9 cellular contexts compared by ENCODE assay signal in the genomic region with DNA sequence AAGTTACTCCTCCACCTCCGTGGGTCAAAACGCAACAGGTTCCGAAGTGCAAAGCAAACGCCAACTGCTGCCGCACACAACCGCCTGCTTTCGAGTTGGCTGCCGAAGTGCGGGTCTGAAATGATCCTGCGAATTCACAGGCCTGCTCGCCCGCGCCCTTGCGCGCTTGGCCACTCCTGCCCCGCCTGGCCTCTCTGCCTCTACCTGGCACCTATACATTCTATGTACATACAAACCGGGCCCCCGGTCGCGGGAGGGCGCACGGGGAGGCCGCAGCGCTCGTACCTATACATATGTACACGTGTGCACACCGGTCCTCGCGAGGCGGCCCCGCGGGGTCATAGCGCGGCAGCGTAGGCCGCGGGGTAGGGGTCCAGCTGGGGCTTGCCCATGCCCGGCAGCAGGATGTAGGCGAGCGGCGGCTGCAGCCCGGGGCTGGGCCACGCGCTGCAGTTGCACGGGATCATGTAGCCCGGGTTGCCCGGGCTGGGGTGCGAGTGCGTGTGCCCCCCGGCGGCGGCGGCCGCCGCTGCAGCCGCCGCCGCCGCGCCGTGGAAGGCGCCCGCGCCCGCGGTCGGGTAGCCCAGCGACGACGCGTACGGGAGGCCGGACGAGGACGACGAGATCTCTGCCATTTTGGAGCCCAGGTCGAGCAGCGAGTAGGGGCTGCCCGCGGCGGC. TPM values are rescaled to one million over a fixed set of nuclear protein-coding genes. Genes with fewer than 3 reads are reported as not detected.
DNase-seq lines count a peak whose midpoint lies in the region; ATAC-seq and TF ChIP-seq lines count a peak whose summit lies in the region.
"Had no signal": no experiment of that assay in that cellular context is flagged by ENCODE, and none has a peak within 500 bp of the region (broad histone marks: within the 10 kb centered on the region; RNA-seq: fewer than 3 reads in every experiment).

No MANE protein-coding gene starts in this region.

- DNase-seq in COR-L47 (lab: John Stamatoyannopoulos, UW) = peak; percentile 41
- no peak for DNase-seq in activated CD8-positive, alpha-beta memory T cell treated with anti-CD3 and anti-CD28 coated beads, Interleukin-2, amount 10 ng/mL, durations not matched to agents 7 days and 5 days
- DNase-seq in left lung = peak in 1 of 2 donors; percentile 78
- DNase-seq in cortex of kidney (lab: John Stamatoyannopoulos, UW) = no peak
- DNase-seq in heart left ventricle = no peak

- peak overlapping the region; percentile 11 for H3K4me3 Mint-ChIP-seq in activated CD8-positive, alpha-beta memory T cell treated with anti-CD3 and anti-CD28 coated beads, Interleukin-2, amount 10 ng/mL, durations not matched to agents 7 days and 5 days
- H3K4me3 Mint-ChIP-seq in stimulated activated memory B cell treated with anti-CD40 and anti-IgM and Interleukin-4, amounts not matched to agents 10 μg/mL and 1 μg/mL and 100 μg/mL, for 72 hours = no peak overlapping the region

- no peaks in the 10 kb centered on the region for H3K36me3 ChIP-seq in left lung
- no peaks in the 10 kb centered on the region for H3K36me3 ChIP-seq in heart left ventricle

- H3K9me3 ChIP-seq in left lung (no peaks in the 10 kb centered on the region), heart left ventricle (no peaks in the 10 kb centered on the region)

- H3K9me3 Mint-ChIP-seq in activated CD8-positive, alpha-beta memory T cell treated with anti-CD3 and anti-CD28 coated beads, Interleukin-2, amount 10 ng/mL, durations not matched to agents 7 days and 5 days (ENCODE audit: low read depth) = no peaks in the 10 kb centered on the region
- H3K9me3 Mint-ChIP-seq in stimulated activated memory B cell treated with anti-CD40 and anti-IgM and Interleukin-4, amounts not matched to agents 10 μg/mL and 1 μg/mL and 100 μg/mL, for 72 hours = no peaks in the 10 kb centered on the region

- H3K4me3 ChIP-seq in left lung (no peak overlapping the region), heart left ventricle (peak overlapping the region in 5 of 12 donors; percentile 11 to 44 (median 37))

- peaks cover 16% of the 10 kb centered on the region for H3K4me1 Mint-ChIP-seq in activated CD8-positive, alpha-beta memory T cell treated with anti-CD3 and anti-CD28 coated beads, Interleukin-2, amount 10 ng/mL, durations not matched to agents 7 days and 5 days
- H3K4me1 Mint-ChIP-seq in stimulated activated memory B cell treated with anti-CD40 and anti-IgM and Interleukin-4, amounts not matched to agents 10 μg/mL and 1 μg/mL and 100 μg/mL, for 72 hours = peaks cover 6% of the 10 kb centered on the region

- TF ChIP-seq POLR2A in heart left ventricle (IDR thresholded peaks at IDR 0.05) = no peak

- H3K27ac ChIP-seq in left lung = no peak overlapping the region
- no peak overlapping the region for H3K27ac ChIP-seq in heart left ventricle

- CTCF ChIA-PET in activated CD8-positive, alpha-beta memory T cell treated with anti-CD3 and anti-CD28 coated beads, Interleukin-2, amount 10 ng/mL, durations not matched to agents 7 days and 5 days (lab: Charles Lee) = no interaction called here

- H3K4me1 ChIP-seq in left lung (peaks cover 11 to 33% of the 10 kb centered on the region in 2 donors), heart left ventricle (peaks cover 0 to 46% (median 17%) of the 10 kb centered on the region in 12 donors)

- WGBS in heart left ventricle, 4 donors = 1 to 5% (median 3%) methylated on average over 46 to 81 of the region's 81 CpGs

- peaks cover 2% of the 10 kb centered on the region for H3K36me3 Mint-ChIP-seq in activated CD8-positive, alpha-beta memory T cell treated with anti-CD3 and anti-CD28 coated beads, Interleukin-2, amount 10 ng/mL, durations not matched to agents 7 days and 5 days
- no peaks in the 10 kb centered on the region for H3K36me3 Mint-ChIP-seq in stimulated activated memory B cell treated with anti-CD40 and anti-IgM and Interleukin-4, amounts not matched to agents 10 μg/mL and 1 μg/mL and 100 μg/mL, for 72 hours

- no peak for TF ChIP-seq CTCF in left lung (IDR thresholded peaks at IDR 0.05)
- no peak for TF ChIP-seq CTCF in heart left ventricle (IDR thresholded peaks at IDR 0.05)

- peaks cover 83% of the 10 kb centered on the region for H3K27me3 Mint-ChIP-seq in activated CD8-positive, alpha-beta memory T cell treated with anti-CD3 and anti-CD28 coated beads, Interleukin-2, amount 10 ng/mL, durations not matched to agents 7 days and 5 days
- H3K27me3 Mint-ChIP-seq in stimulated activated memory B cell treated with anti-CD40 and anti-IgM and Interleukin-4, amounts not matched to agents 10 μg/mL and 1 μg/mL and 100 μg/mL, for 72 hours = peaks cover 64% of the 10 kb centered on the region

- peak; percentile 49 for ATAC-seq in GM19025 (IDR thresholded peaks at IDR 0.05; ENCODE audit: low read depth, unreplicated experiment)
- peak; percentile 63 for ATAC-seq in HG03442 (IDR thresholded peaks at IDR 0.05; ENCODE audit: unreplicated experiment)
- ATAC-seq in activated CD8-positive, alpha-beta memory T cell treated with anti-CD3 and anti-CD28 coated beads, Interleukin-2, amount 10 ng/mL, durations not matched to agents 7 days and 5 days = peak; percentile 49
- ATAC-seq in left lung = peak; percentile 36
- ATAC-seq in heart left ventricle = no peak
- no peak for ATAC-seq in stimulated activated memory B cell treated with anti-CD40 and anti-IgM and Interleukin-4, amounts not matched to agents 10 μg/mL and 1 μg/mL and 100 μg/mL, for 72 hours

- peaks cover 96 to 100% of the 10 kb centered on the region in 2 donors for H3K27me3 ChIP-seq in left lung
- H3K27me3 ChIP-seq in heart left ventricle = peaks cover 58 to 99% (median 94%) of the 10 kb centered on the region in 9 donors

- intact Hi-C loops in left lung (cut with DNase I) (no loop called here), heart left ventricle (cut with DNase I) (no loop called here)

- H3K27ac Mint-ChIP-seq in activated CD8-positive, alpha-beta memory T cell treated with anti-CD3 and anti-CD28 coated beads, Interleukin-2, amount 10 ng/mL, durations not matched to agents 7 days and 5 days = no peak overlapping the region
- no peak overlapping the region for H3K27ac Mint-ChIP-seq in stimulated activated memory B cell treated with anti-CD40 and anti-IgM and Interleukin-4, amounts not matched to agents 10 μg/mL and 1 μg/mL and 100 μg/mL, for 72 hours

RNA-seq across cellular contexts. Expression of gene SOX21, which starts 1.3 kb away (rescaled TPM):
- total RNA-seq in activated CD8-positive, alpha-beta memory T cell treated with anti-CD3 and anti-CD28 coated beads, Interleukin-2, amount 10 ng/mL, durations not matched to agents 7 days and 5 days = not detected
- under 1 TPM; 0.09 to 0.13 TPM for total RNA-seq in left lung
- total RNA-seq in heart left ventricle = not detected
- polyA plus RNA-seq in heart left ventricle = not detected
- total RNA-seq: NCI-H460 had no signal

Comparison
In these comparisons a context has a peak if more than half of its experiments do, and no peak if none do; other contexts are left out.
1. ATAC-seq: peak in GM19025 (single experiment), HG03442 (single experiment), activated CD8-positive, alpha-beta memory T cell treated with anti-CD3 and anti-CD28 coated beads, Interleukin-2, amount 10 ng/mL, durations not matched to agents 7 days and 5 days (single experiment) and left lung (single experiment); none in heart left ventricle (0 of 4) and stimulated activated memory B cell treated with anti-CD40 and anti-IgM and Interleukin-4, amounts not matched to agents 10 μg/mL and 1 μg/mL and 100 μg/mL, for 72 hours (single experiment).